Comparison of ENCODE assay signal across 8 cellular contexts in the genomic region with DNA sequence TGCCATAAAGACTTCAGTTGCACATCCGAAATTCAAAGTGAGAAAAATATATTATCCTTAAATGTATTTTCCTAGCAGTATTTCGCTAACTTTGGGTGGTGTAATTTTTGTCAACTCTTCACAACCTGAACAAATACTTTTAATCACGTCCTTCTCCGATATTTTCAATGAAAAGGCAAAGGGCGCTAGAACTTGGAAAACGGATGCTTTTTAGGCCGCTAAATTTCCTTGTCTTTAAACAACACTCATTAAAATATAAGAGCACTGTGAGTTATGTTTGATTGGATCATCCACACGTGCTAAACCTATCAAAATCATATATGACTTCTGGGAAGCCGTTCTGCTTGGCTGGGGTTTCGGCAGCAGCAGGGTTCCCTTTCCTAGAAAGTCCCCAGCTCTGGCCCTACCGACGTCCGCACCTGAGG. TPM values are rescaled to one million over a fixed set of nuclear protein-coding genes. Genes with fewer than 3 reads are reported as not detected.
DNase-seq lines count a peak whose midpoint lies in the region; ATAC-seq and TF ChIP-seq lines count a peak whose summit lies in the region.

No MANE protein-coding gene starts in this region.

- peak overlapping the region; percentile 59 to 93 (median 82) for H3K4me3 ChIP-seq in Peyer's patch
- H3K4me3 ChIP-seq in prostate gland: peak overlapping the region; percentile 65 to 83

- H3K27me3 ChIP-seq in Peyer's patch: no peaks in the 10 kb centered on the region
- H3K27me3 ChIP-seq in prostate gland (replicated peaks; ENCODE audit: insufficient read depth): no peaks in the 10 kb centered on the region

- WGBS in prostate gland: 23% methylated on average over 13 of the region's 13 CpGs

- ATAC-seq in GM18499 (IDR thresholded peaks at IDR 0.05; ENCODE audit: insufficient read depth, unreplicated experiment) (peak; percentile 9), esophagus mucosa (peak; percentile 64), HG02885 (IDR thresholded peaks at IDR 0.05; ENCODE audit: poor library complexity, unreplicated experiment) (no peak), HG02759 (IDR thresholded peaks at IDR 0.05; ENCODE audit: unreplicated experiment) (no peak)

- peak overlapping the region; percentile 87 to 93 (median 92) for H3K27ac ChIP-seq in Peyer's patch
- H3K27ac ChIP-seq in prostate gland: peak overlapping the region; percentile 94

- intact Hi-C loops in prostate gland (cut with DNase I): loop anchor here (2.0 to 5.0 kb wide), 3 partner anchors 150 to 324 kb away; partner anchors contain the start of genes PSPC1, ZMYM2 and ZMYM5

- TF ChIP-seq POLR2A in Peyer's patch (IDR thresholded peaks at IDR 0.05) (no peak), prostate gland (IDR thresholded peaks at IDR 0.05) (no peak)

- DNase-seq in Peyer's patch (no peak), prostate gland (ENCODE audit: low spot score) (no peak), HT-29 (ENCODE audit: low spot score) (no peak)
- DNase-seq in stimulated activated CD4-positive, alpha-beta T cell treated with anti-CD3 and anti-CD28 coated beads, Interleukin-15, amount 100 ng/mL, for 24 hours: no peak

- H3K36me3 ChIP-seq in Peyer's patch (no peaks in the 10 kb centered on the region), prostate gland (no peaks in the 10 kb centered on the region)

- TF ChIP-seq CTCF in Peyer's patch (IDR thresholded peaks at IDR 0.05): no peak
- no peak for TF ChIP-seq CTCF in prostate gland (IDR thresholded peaks at IDR 0.05)

- H3K4me1 ChIP-seq in Peyer's patch (peaks cover 0 to 14% (median 5%) of the 10 kb centered on the region in 4 donors), prostate gland (replicated peaks) (peaks cover 9% of the 10 kb centered on the region)

- H3K9me3 ChIP-seq in Peyer's patch: no peaks in the 10 kb centered on the region
- H3K9me3 ChIP-seq in prostate gland: no peaks in the 10 kb centered on the region

RNA-seq across cellular contexts. Expression of gene MPHOSPH8, which starts 0.5 kb away (rescaled TPM):
- 100 to 1,000 TPM in 1 of 4 donors, 10 to 100 TPM in 3; 33.1 to 117 (median 45.6) TPM for total RNA-seq in Peyer's patch
- 16.1 TPM for total RNA-seq in esophagus mucosa
- 10 to 100 TPM; 24.3 to 30.5 TPM for total RNA-seq in prostate gland
- total RNA-seq in HT-29 (2014; rRNA removed; shearing (Covaris generic)): 13.6 and 14.9 TPM in 2 replicates

Comparison
In these comparisons a context has a peak if more than half of its experiments do, and no peak if none do; other contexts are left out.
1. ATAC-seq: peak in GM18499 (single experiment) and esophagus mucosa (single experiment); none in HG02885 (single experiment) and HG02759 (single experiment).